In the genomic region with DNA sequence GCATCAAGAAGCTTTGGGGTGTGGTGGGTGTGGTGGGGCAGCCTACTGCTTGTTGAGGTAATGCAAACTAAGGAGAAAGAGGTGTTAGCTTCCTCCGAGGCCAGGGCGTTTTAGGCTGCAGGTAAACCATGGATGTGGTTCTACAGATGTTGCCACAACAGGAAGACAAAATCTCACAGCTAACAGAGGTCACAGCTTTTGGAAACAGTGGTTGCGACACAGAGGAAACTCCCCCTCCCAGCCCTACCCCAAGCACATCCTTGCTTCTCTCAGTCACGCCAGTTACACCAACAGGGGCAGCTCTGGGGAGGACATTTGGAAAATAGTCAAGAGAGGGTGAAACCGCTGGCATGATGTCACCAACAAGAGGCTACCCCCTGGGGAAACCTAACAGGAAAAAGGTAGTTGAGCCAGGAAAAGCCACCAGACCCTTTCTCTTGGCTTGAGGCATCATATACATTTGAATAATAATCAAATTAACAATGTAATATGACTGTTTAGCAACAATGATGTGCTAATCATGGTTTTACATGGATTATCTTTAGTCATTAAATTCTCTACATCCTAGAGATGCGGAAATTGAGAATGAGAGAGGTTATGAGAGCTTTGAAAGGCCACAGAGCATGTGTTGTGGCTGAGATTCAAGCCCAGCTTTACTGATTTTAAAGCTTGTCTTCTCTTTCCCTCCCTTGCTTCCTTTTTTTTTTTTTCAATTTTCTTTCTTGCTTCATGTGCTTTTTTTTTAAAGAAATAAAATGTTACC, we compare ENCODE assay signal across 8 cellular contexts.
DNase-seq lines count a peak whose midpoint lies in the region; ATAC-seq and TF ChIP-seq lines count a peak whose summit lies in the region.

No MANE protein-coding gene starts in this region.

- CTCF ChIA-PET in activated CD8-positive, alpha-beta memory T cell treated with anti-CD3 and anti-CD28 coated beads, Interleukin-2, amount 10 ng/mL, durations not matched to agents 7 days and 5 days (lab: Charles Lee) = interaction anchor here (0.6 to 5.4 kb wide), 9 partner anchors 8 to 255 kb away, joined by 3 to 38 read pairs (median 4); no protein-coding TSS in a partner anchor

- no peaks in the 10 kb centered on the region for H3K9me3 ChIP-seq in right cardiac atrium (ENCODE audit: control insufficient read depth, low read length)
- no peaks in the 10 kb centered on the region for H3K9me3 ChIP-seq in lung (ENCODE audit: control insufficient read depth in 2 of 2, insufficient read depth in 1 of 2, low read length in 1 of 2)
- H3K9me3 ChIP-seq in upper lobe of right lung = no peaks in the 10 kb centered on the region

- DNase-seq in Right ventricle myocardium inferior (ENCODE audit: missing footprints) = no peak
- no peak for DNase-seq in right cardiac atrium
- DNase-seq in KG1 (lab: John Stamatoyannopoulos, UW) = peak; percentile 5
- DNase-seq in activated CD8-positive, alpha-beta memory T cell treated with anti-CD3 and anti-CD28 coated beads, Interleukin-2, amount 10 ng/mL, durations not matched to agents 7 days and 5 days = peak; percentile 91
- DNase-seq in lung (ENCODE audit: low spot score) = peak; percentile 30
- DNase-seq in upper lobe of right lung = no peak
- no peak for DNase-seq in NCI-H1930 (lab: John Stamatoyannopoulos, UW)
- no peak for DNase-seq in NCI-H128 (lab: John Stamatoyannopoulos, UW; ENCODE audit: unreplicated experiment)

- no peaks in the 10 kb centered on the region for H3K9me3 Mint-ChIP-seq in activated CD8-positive, alpha-beta memory T cell treated with anti-CD3 and anti-CD28 coated beads, Interleukin-2, amount 10 ng/mL, durations not matched to agents 7 days and 5 days (ENCODE audit: low read depth)

- no peaks in the 10 kb centered on the region for H3K27me3 ChIP-seq in right cardiac atrium (ENCODE audit: control insufficient read depth, insufficient read depth)
- H3K27me3 ChIP-seq in lung (ENCODE audit: control insufficient read depth, insufficient read depth) = no peaks in the 10 kb centered on the region
- H3K27me3 ChIP-seq in upper lobe of right lung = no peaks in the 10 kb centered on the region

- peak overlapping the region; percentile 1 for H3K4me3 Mint-ChIP-seq in activated CD8-positive, alpha-beta memory T cell treated with anti-CD3 and anti-CD28 coated beads, Interleukin-2, amount 10 ng/mL, durations not matched to agents 7 days and 5 days

- peaks cover 58% of the 10 kb centered on the region for H3K27me3 Mint-ChIP-seq in activated CD8-positive, alpha-beta memory T cell treated with anti-CD3 and anti-CD28 coated beads, Interleukin-2, amount 10 ng/mL, durations not matched to agents 7 days and 5 days

- peak; percentile 22 for ATAC-seq in Right ventricle myocardium inferior
- no peak for ATAC-seq in right cardiac atrium
- ATAC-seq in activated CD8-positive, alpha-beta memory T cell treated with anti-CD3 and anti-CD28 coated beads, Interleukin-2, amount 10 ng/mL, durations not matched to agents 7 days and 5 days = peak; percentile 89
- ATAC-seq in lung (ENCODE audit: insufficient read depth, low FRiP score) = peak; percentile 39
- peak; percentile 59 for ATAC-seq in upper lobe of right lung

- no peak overlapping the region for H3K4me3 ChIP-seq in right cardiac atrium (ENCODE audit: low read length)
- no peak overlapping the region for H3K4me3 ChIP-seq in lung
- H3K4me3 ChIP-seq in upper lobe of right lung = no peak overlapping the region

- peaks cover 55% of the 10 kb centered on the region for H3K4me1 Mint-ChIP-seq in activated CD8-positive, alpha-beta memory T cell treated with anti-CD3 and anti-CD28 coated beads, Interleukin-2, amount 10 ng/mL, durations not matched to agents 7 days and 5 days

- peak overlapping the region; percentile 79 for H3K27ac Mint-ChIP-seq in activated CD8-positive, alpha-beta memory T cell treated with anti-CD3 and anti-CD28 coated beads, Interleukin-2, amount 10 ng/mL, durations not matched to agents 7 days and 5 days

- H3K36me3 ChIP-seq in lung (ENCODE audit: control insufficient read depth in 2 of 2, insufficient read depth in 2 of 2, low read length in 2 of 2) (no peaks in the 10 kb centered on the region), upper lobe of right lung (no peaks in the 10 kb centered on the region)

- 57% methylated on average over 6 of the region's 6 CpGs for WGBS in right cardiac atrium
- 23 to 40% methylated on average over 6 of the region's 6 CpGs for WGBS in lung, 2 donors

- intact Hi-C loops in Right ventricle myocardium inferior (cut with DNase I) = no loop called here
- intact Hi-C loops in right cardiac atrium (cut with DNase I) = no loop called here
- intact Hi-C loops in upper lobe of right lung (cut with DNase I) = no loop called here

- H3K4me1 ChIP-seq in right cardiac atrium (ENCODE audit: control insufficient read depth, insufficient read depth, low read length) (no peaks in the 10 kb centered on the region), lung (ENCODE audit: control insufficient read depth in 2 of 2, insufficient read depth in 2 of 2, low read length in 2 of 2) (no peaks in the 10 kb centered on the region), upper lobe of right lung (no peaks in the 10 kb centered on the region)

- no peak for TF ChIP-seq CTCF in lung (IDR thresholded peaks at IDR 0.05; ENCODE audit: control extremely low read depth, extremely low read depth)
- no peak for TF ChIP-seq CTCF in upper lobe of right lung (IDR thresholded peaks at IDR 0.05)

- H3K36me3 Mint-ChIP-seq in activated CD8-positive, alpha-beta memory T cell treated with anti-CD3 and anti-CD28 coated beads, Interleukin-2, amount 10 ng/mL, durations not matched to agents 7 days and 5 days = peaks cover 19% of the 10 kb centered on the region

- no peak overlapping the region for H3K27ac ChIP-seq in right cardiac atrium (ENCODE audit: low read length)
- H3K27ac ChIP-seq in lung (ENCODE audit: low read depth in 1 of 2, low read length in 1 of 2) = no peak overlapping the region
- no peak overlapping the region for H3K27ac ChIP-seq in upper lobe of right lung

Comparison
In these comparisons a context has a peak if more than half of its experiments do, and no peak if none do; other contexts are left out.
1. ATAC-seq: peak in Right ventricle myocardium inferior (single experiment), activated CD8-positive, alpha-beta memory T cell treated with anti-CD3 and anti-CD28 coated beads, Interleukin-2, amount 10 ng/mL, durations not matched to agents 7 days and 5 days (single experiment), lung (single experiment) and upper lobe of right lung (single experiment); none in right cardiac atrium (0 of 2).
2. DNase-seq: peak in KG1 (single experiment), activated CD8-positive, alpha-beta memory T cell treated with anti-CD3 and anti-CD28 coated beads, Interleukin-2, amount 10 ng/mL, durations not matched to agents 7 days and 5 days (single experiment) and lung (single experiment); none in Right ventricle myocardium inferior (single experiment), right cardiac atrium (0 of 3), upper lobe of right lung (single experiment), NCI-H1930 (0 of 2) and NCI-H128 (single experiment).